Comparison of ENCODE assay signal across 1 cellular context in the genomic region with DNA sequence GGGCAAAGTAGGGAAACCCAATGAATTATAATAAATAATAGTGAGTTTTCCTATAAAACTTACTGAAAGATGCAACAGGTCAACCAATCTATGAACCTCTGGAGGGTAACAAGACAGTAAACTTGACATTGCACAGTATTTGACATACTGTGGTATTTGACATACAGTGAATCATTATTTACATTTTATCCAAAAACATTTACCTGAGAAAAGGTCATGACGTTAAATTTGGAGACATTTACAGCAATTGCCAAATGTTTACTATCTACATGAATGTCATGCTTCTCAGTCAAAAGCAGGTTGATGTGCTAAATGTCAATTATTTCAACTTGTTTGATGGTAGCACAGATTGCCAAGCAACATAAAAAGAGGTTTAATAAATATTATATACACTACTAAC.
TF ChIP-seq lines count a peak whose summit lies in the region.

No MANE protein-coding gene starts in this region.

TF ChIP-seq in IMR-90, 13 proteins besides CTCF, POLR2A, EP300 and RAD21 (continued from another document):
- TF ChIP-seq, protein P1, sequence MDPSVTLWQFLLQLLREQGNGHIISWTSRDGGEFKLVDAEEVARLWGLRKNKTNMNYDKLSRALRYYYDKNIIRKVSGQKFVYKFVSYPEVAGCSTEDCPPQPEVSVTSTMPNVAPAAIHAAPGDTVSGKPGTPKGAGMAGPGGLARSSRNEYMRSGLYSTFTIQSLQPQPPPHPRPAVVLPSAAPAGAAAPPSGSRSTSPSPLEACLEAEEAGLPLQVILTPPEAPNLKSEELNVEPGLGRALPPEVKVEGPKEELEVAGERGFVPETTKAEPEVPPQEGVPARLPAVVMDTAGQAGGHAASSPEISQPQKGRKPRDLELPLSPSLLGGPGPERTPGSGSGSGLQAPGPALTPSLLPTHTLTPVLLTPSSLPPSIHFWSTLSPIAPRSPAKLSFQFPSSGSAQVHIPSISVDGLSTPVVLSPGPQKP (IDR thresholded peaks at IDR 0.05; ENCODE audit: borderline replicate concordance, low read depth, low read length), result no peak
- TF ChIP-seq RCOR1 (IDR thresholded peaks at IDR 0.05; ENCODE audit: insufficient replicate concordance, low read length) (no peak), MAFK (IDR thresholded peaks at IDR 0.05; ENCODE audit: low read depth, low read length) (no peak), MXI1 (IDR thresholded peaks at IDR 0.05; ENCODE audit: borderline replicate concordance, low read depth, low read length) (no peak)
